Comparison of ENCODE assay signal across 8 cellular contexts in genomic region chr6:21596379-21597242, GRCh38. TPM values are rescaled to one million over a fixed set of nuclear protein-coding genes. Genes with fewer than 3 reads are reported as not detected.
DNase-seq lines count a peak whose midpoint lies in the region; ATAC-seq, FAIRE-seq and TF ChIP-seq lines count a peak whose summit lies in the region.

No MANE protein-coding gene starts in this region.

- DNase-seq in EL (peak; percentile 64), PC-3 (peak; percentile 66), GM12878 (ENCODE audit: low read depth, low spot score) (no peak), hepatic stellate cell (ENCODE audit: low spot score) (peak; percentile 55), prostate gland (ENCODE audit: low spot score) (peak; percentile 22)
- DNase-seq in activated CD4-positive, CD25-positive, alpha-beta regulatory T cell (lab: John Stamatoyannopoulos, UW): no peak

- in situ Hi-C loops in GM12878 (cut with MboI): loop anchor here (25.0 kb wide), 1 partner anchor 409 kb away; no protein-coding TSS in a partner anchor

- H3K4me3 ChIP-seq in HUES6 (ENCODE audit: low read depth, low read length) (peak overlapping the region; percentile 98), PC-3 (ENCODE audit: low read length) (peak overlapping the region; percentile 99), GM12878 (peak overlapping the region; percentile 88), prostate gland (peak overlapping the region; percentile 73 to 79)

- H3K36me3 ChIP-seq in HUES6 (ENCODE audit: control insufficient read depth, insufficient read depth, low read length) (peaks cover 36% of the 10 kb centered on the region), PC-3 (ENCODE audit: low read depth, low read length) (peaks cover 23% of the 10 kb centered on the region), GM12878 (ENCODE audit: control insufficient read depth in 2 of 2, insufficient read depth in 2 of 2, low read length in 1 of 2) (no peaks in the 10 kb centered on the region), prostate gland (no peaks in the 10 kb centered on the region)

- H3K4me1 ChIP-seq in HUES6 (ENCODE audit: control insufficient read depth, insufficient read depth, low read length): peaks cover 27% of the 10 kb centered on the region
- H3K4me1 ChIP-seq in PC-3 (ENCODE audit: insufficient read depth, low read length): peaks cover 22% of the 10 kb centered on the region
- 0 out of 2 replicates have a peak, but pooled peaks cover 5% of the 10 kb centered on the region for H3K4me1 ChIP-seq in GM12878 (ENCODE audit: control insufficient read depth, insufficient read depth, low read length)
- no peaks in the 10 kb centered on the region for H3K4me1 ChIP-seq in prostate gland (replicated peaks)

- CTCF ChIA-PET in PC-3 (lab: Charles Lee): interaction anchor here (0.5 to 0.7 kb wide), 5 partner anchors 158 to 1033 kb away, joined by 3 to 4 read pairs (median 3); no protein-coding TSS in a partner anchor
- CTCF ChIA-PET in GM12878 (lab: Yijun Ruan, JAX): interaction anchor here (1.0 to 2.5 kb wide), 6 partner anchors 9 to 1141 kb away, joined by 3 to 9 read pairs (median 4); no protein-coding TSS in a partner anchor

- peak overlapping the region; percentile 94 for H3K4me2 ChIP-seq in PC-3 (ENCODE audit: low read length)
- peak overlapping the region; percentile 88 for H3K4me2 ChIP-seq in GM12878 (ENCODE audit: control insufficient read depth, insufficient read depth)

- TF ChIP-seq CTCF in PC-3 (conservative IDR thresholded peaks at IDR 0.05; ENCODE audit: low read depth, low read length) (peak; percentile 70), GM12878 (IDR thresholded peaks at IDR 0.05 in 2 of 3, conservative IDR thresholded peaks at IDR 0.05 in 1 of 3; ENCODE audit: control insufficient read depth in 2 of 3, extremely low read depth in 1 of 3, insufficient read depth in 1 of 3, low read depth in 3 of 3, low read length in 3 of 3) (peak in 2 of 3 experiments; percentile 31 to 48; a peak in 2 of 6 replicates), prostate gland (IDR thresholded peaks at IDR 0.05) (peak; percentile 16 to 77 (median 63))

- H3F3A ChIP-seq in PC-3 (ENCODE audit: low read length, unreplicated experiment): no peaks in the 10 kb centered on the region

- H3K27me3 ChIP-seq in HUES6 (ENCODE audit: control insufficient read depth, insufficient read depth, low read length) (no peaks in the 10 kb centered on the region), PC-3 (ENCODE audit: low read length) (no peaks in the 10 kb centered on the region), GM12878 (replicated peaks in 1 of 2; ENCODE audit: control insufficient read depth in 2 of 2, insufficient read depth in 2 of 2, low read length in 1 of 2) (no peaks in the 10 kb centered on the region), prostate gland (replicated peaks; ENCODE audit: insufficient read depth) (no peaks in the 10 kb centered on the region)

- TSS peak; percentile 28 for BruUV-seq in PC-3 (replicated peaks; lab: Mats Ljungman, UMichigan)
- BruUV-seq in GM12878 (replicated peaks; lab: Mats Ljungman, UMichigan): TSS peak; percentile 80

- RAD21 ChIA-PET in GM12878 (lab: Charles Lee; ENCODE audit: unreplicated experiment): interaction anchor here (0.6 to 7.0 kb wide), 7 partner anchors 9 to 1033 kb away, joined by 3 to 57 read pairs (median 3); no protein-coding TSS in a partner anchor

- no peaks in the 10 kb centered on the region for H3K9me2 ChIP-seq in PC-3 (replicated peaks; ENCODE audit: low read length)

- H3K27ac ChIP-seq in HUES6 (ENCODE audit: low read depth, low read length): peak overlapping the region; percentile 91; the same call in 1 of the 2 replicates
- peak overlapping the region; percentile 54 for H3K27ac ChIP-seq in PC-3 (ENCODE audit: low read length)
- peak overlapping the region; percentile 89 for H3K27ac ChIP-seq in GM12878 (ENCODE audit: control insufficient read depth, insufficient read depth)
- H3K27ac ChIP-seq in prostate gland: peak overlapping the region; percentile 91

- SMC1A ChIA-PET in GM12878 (lab: Charles Lee; ENCODE audit: uncharacterized antibody, unreplicated experiment): interaction anchor here (0.8 to 2.4 kb wide), 5 partner anchors 8 to 553 kb away, joined by 3 to 16 read pairs (median 4); no protein-coding TSS in a partner anchor

- no peak for ATAC-seq in PC-3
- peak; percentile 41 for ATAC-seq in GM12878
- no peak for ATAC-seq in GM18498 (IDR thresholded peaks at IDR 0.05; ENCODE audit: unreplicated experiment)

- 0 out of 4 replicates have a peak, but pooled peaks of 1 of the 2 experiments have one; percentile 2 for TF ChIP-seq EP300 in GM12878 (IDR thresholded peaks at IDR 0.05; ENCODE audit: borderline replicate concordance in 1 of 2, control insufficient read depth in 1 of 2, low read depth in 2 of 2, low read length in 2 of 2)

- POLR2A ChIA-PET in PC-3 (lab: Charles Lee; ENCODE audit: unreplicated experiment) (no interaction called here), GM12878 (lab: Charles Lee) (interaction anchor here (0.6 to 0.8 kb wide), 4 partner anchors 550 to 1141 kb away, joined by 3 to 7 read pairs (median 4); no protein-coding TSS in a partner anchor)

- H3K9ac ChIP-seq in HUES6 (ENCODE audit: low read length) (peak overlapping the region; percentile 97), PC-3 (ENCODE audit: low read length) (peak overlapping the region; percentile 91), GM12878 (ENCODE audit: control insufficient read depth, insufficient read depth, low read length) (peak overlapping the region; percentile 90)

- H3K79me2 ChIP-seq in PC-3 (ENCODE audit: low read length) (peaks cover 69% of the 10 kb centered on the region), GM12878 (ENCODE audit: control insufficient read depth, insufficient read depth, low read length) (peaks cover 51% of the 10 kb centered on the region)

- peaks cover 34% of the 10 kb centered on the region for H4K20me1 ChIP-seq in PC-3 (ENCODE audit: low read length)
- H4K20me1 ChIP-seq in GM12878 (ENCODE audit: control insufficient read depth, insufficient read depth): no peaks in the 10 kb centered on the region

- H3K9me3 ChIP-seq in HUES6 (ENCODE audit: control insufficient read depth, insufficient read depth, low read depth, low read length) (no peaks in the 10 kb centered on the region), PC-3 (ENCODE audit: low read length) (no peaks in the 10 kb centered on the region), GM12878 (replicated peaks; ENCODE audit: control insufficient read depth, insufficient read depth, low read length) (no peaks in the 10 kb centered on the region; the same call in 2 of the 3 replicates), prostate gland (no peaks in the 10 kb centered on the region)

- intact Hi-C loops in PC-3 (cut with micrococcal nuclease) (loop anchor here (2.0 to 10.0 kb wide), 9 partner anchors 142 to 1818 kb away; no protein-coding TSS in a partner anchor), GM12878 (cut with micrococcal nuclease; ENCODE audit: unreplicated experiment) (loop anchor here (5.0 to 10.0 kb wide), 7 partner anchors 136 to 892 kb away; no protein-coding TSS in a partner anchor), prostate gland (cut with DNase I) (loop anchor here (2.0 to 10.0 kb wide), 8 partner anchors 71 to 1848 kb away; no protein-coding TSS in a partner anchor)

- H2AFZ ChIP-seq in PC-3 (ENCODE audit: low read length): peak overlapping the region; percentile 79
- H2AFZ ChIP-seq in GM12878 (ENCODE audit: control insufficient read depth, low read depth, low read length): peak overlapping the region; percentile 90

- TF ChIP-seq POLR2A in GM12878 (IDR thresholded peaks at IDR 0.05; ENCODE audit: low read depth, low read length) (peak; percentile 63), prostate gland (IDR thresholded peaks at IDR 0.05) (peak; percentile 8)

- 0 out of 2 replicates have a peak, but pooled peaks have one; percentile 26 for TF ChIP-seq RAD21 in GM12878 (IDR thresholded peaks at IDR 0.05; ENCODE audit: insufficient read depth, low read depth, low read length)

- 1% methylated on average over 36 of the region's 37 CpGs for WGBS in GM12878 (ENCODE audit: insufficient coverage, insufficient replicate concordance, low lambda C conversion rate, missing lambda C conversion rate)
- WGBS in prostate gland: under 1% methylated on average over 37 of the region's 37 CpGs

- FAIRE-seq in GM12878 (lab: Jason Lieb, UNC): no peak

TF ChIP-seq in GM12878, 131 proteins besides CTCF, POLR2A, EP300 and RAD21 (continues in another document):
- 0 out of 2 replicates have a peak, but pooled peaks have one; percentile 26 for TF ChIP-seq SIN3A (IDR thresholded peaks at IDR 0.05; ENCODE audit: low read depth, low read length)

RNA-seq across cellular contexts. Expression of gene SOX4, which starts 3.1 kb away (rescaled TPM):
- total RNA-seq in PC-3 (2014; rRNA removed): 46.1 and 62.8 TPM in 2 replicates
- 29.1 and 31.1 TPM in 2 replicates for total RNA-seq in GM12878 (2013; cell fraction: nucleolus; rRNA removed)
- 22.8 and 24.2 TPM in 2 replicates for total RNA-seq in GM12878 (2014; rRNA removed)
- 20.9 and 22.0 TPM in 2 replicates for total RNA-seq in GM12878 (2014; rRNA removed; fragmentation: Illumina TruSeq; extraction: Trizol)
- 49.4 and 49.9 TPM in 2 replicates for total RNA-seq in GM12878 (2021)
- 6.2 TPM for polyA plus RNA-seq in GM12878 (2011; ENCODE audit: low read depth)
- polyA plus RNA-seq in GM12878 (2011; rRNA removed): 16.8 and 16.9 TPM in 2 replicates
- polyA plus RNA-seq in GM12878 (2011; cell fraction: cytosol; rRNA removed): 6.8 and 9.5 TPM in 2 replicates
- 13.9 and 18.1 TPM in 2 replicates for polyA plus RNA-seq in GM12878 (2011; cell fraction: nucleus; rRNA removed)
- polyA plus RNA-seq in GM12878 (2012): 14.1 and 20.0 TPM in 2 replicates
- 19.8 and 23.7 TPM in 2 replicates for polyA plus RNA-seq in GM12878 (2014; fragmentation: Illumina TruSeq; extraction: Trizol)
- polyA plus RNA-seq in GM12878 (2014; fragmentation: Nextera tagmentation; extraction: Ambion mirVana): 100 to 1,000 TPM in 1 of 2 experiments, 10 to 100 TPM in 1; 46.3 to 119 TPM
- polyA plus RNA-seq in GM12878 (2014; rRNA removed): 19.6 and 19.7 TPM in 2 replicates
- 10 to 100 TPM; 30.2 to 32.3 TPM for polyA plus RNA-seq in GM12878 (2016; fragmentation: Nextera tagmentation; extraction: Ambion mirVana)
- 11.8 and 15.6 TPM in 2 replicates for polyA minus RNA-seq in GM12878 (2011; rRNA and poly(A)+ RNA removed)
- 10.8 TPM in 2 replicates for polyA minus RNA-seq in GM12878 (2011; cell fraction: cytosol; rRNA and poly(A)+ RNA removed)
- 12.8 and 22.2 TPM in 2 replicates for polyA minus RNA-seq in GM12878 (2011; cell fraction: nucleus; rRNA and poly(A)+ RNA removed)
- 10 to 100 TPM; 41.7 to 44.1 TPM for total RNA-seq in prostate gland

Comparison
In these comparisons a context has a peak if more than half of its experiments do, and no peak if none do; other contexts are left out.
1. DNase-seq: peak in EL (single experiment), PC-3 (single experiment), hepatic stellate cell (single experiment) and prostate gland (single experiment); none in GM12878 (single experiment) and activated CD4-positive, CD25-positive, alpha-beta regulatory T cell (0 of 4).
2. Peak in every context shown above with its lines, with median percentiles within 50 percentile points of each other: H3K27ac ChIP-seq, H3K4me3 ChIP-seq, H3K9ac ChIP-seq and CTCF ChIP-seq.